Comparison of ENCODE assay signal across 30 cellular contexts in the genomic region with DNA sequence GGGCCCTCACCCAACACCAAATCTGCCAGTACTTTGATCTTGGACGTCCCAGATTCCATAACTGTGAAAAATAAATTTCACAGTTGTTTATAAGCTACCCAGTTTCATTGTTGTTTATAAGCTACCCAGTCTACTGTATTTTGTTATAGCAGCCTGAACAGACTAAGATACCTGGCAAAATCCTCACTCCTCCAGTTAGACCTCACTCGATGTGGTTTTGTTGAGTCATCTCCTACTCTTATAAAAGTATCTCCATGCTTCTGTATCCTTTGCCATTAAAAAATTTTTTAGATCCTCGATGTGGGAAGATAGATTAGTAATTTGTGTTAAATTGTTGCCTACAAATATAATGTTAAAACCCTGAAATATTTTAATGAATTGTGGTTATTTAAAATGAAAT. TPM values are rescaled to one million over a fixed set of nuclear protein-coding genes. Genes with fewer than 3 reads are reported as not detected.
"Had no signal": no experiment of that assay in that cellular context is flagged by ENCODE, and none has a peak within 500 bp of the region (broad histone marks: within the 10 kb centered on the region; RNA-seq: fewer than 3 reads in every experiment).

No MANE protein-coding gene starts in this region.

- ATAC-seq: activated naive CD4-positive, alpha-beta T cell treated with anti-CD3 and anti-CD28 coated beads, Interleukin-2, amount 50 U/mL, for 72 hours; activated naive CD8-positive, alpha-beta T cell treated with anti-CD3 and anti-CD28 coated beads, Interleukin-2, amount 50 U/mL, for 24 hours; activated T-cell treated with anti-CD3 and anti-CD28 coated beads, Interleukin-2, amount 50 U/mL, for 4 hours; activated T-cell treated with anti-CD3 and anti-CD28 coated beads, Interleukin-2, amount 50 U/mL, for 72 hours; activated T-helper 17 cell treated with anti-CD3 and anti-CD28 coated beads, Interleukin-2, amount 50 U/mL, for 72 hours; body of pancreas had no signal

- H3K9me3 ChIP-seq: adrenal gland, ascending aorta, body of pancreas, breast epithelium had no signal

- H3K27me3 ChIP-seq: adrenal gland, ascending aorta, body of pancreas, brain microvascular endothelial cell, breast epithelium, cardiac muscle cell had no signal

- H3K36me3 ChIP-seq: adrenal gland, brain microvascular endothelial cell, breast epithelium had no signal

- H3K4me3 ChIP-seq: adrenal gland, ascending aorta, body of pancreas, breast epithelium, cardiac muscle cell had no signal

- H3K27ac ChIP-seq: adrenal gland, ascending aorta, body of pancreas, brain microvascular endothelial cell, breast epithelium, cardiac muscle cell had no signal

- DNase-seq: activated effector memory CD4-positive, alpha-beta T cell treated with anti-CD3 and anti-CD28 coated beads, Interleukin-2, amount 50 U/mL, for 16 hours; activated effector memory CD4-positive, alpha-beta T cell treated with Interleukin-2 at 50 U/mL for 16 hours; activated gamma-delta T cell; activated gamma-delta T cell treated with Interleukin-2 at 50 U/mL for 16 hours; activated naive CD4-positive, alpha-beta T cell; activated naive CD4-positive, alpha-beta T cell treated with anti-CD3 and anti-CD28 coated beads for 36 hours; activated naive CD4-positive, alpha-beta T cell treated with anti-CD3 and anti-CD28 coated beads, Interleukin-2, amount 10 ng/mL, durations not matched to agents 7 days and 5 days; activated naive CD4-positive, alpha-beta T cell treated with anti-CD3 and anti-CD28 coated beads, Interleukin-2, amount 50 U/mL, for 16 hours; activated naive CD4-positive, alpha-beta T cell treated with Interleukin-2 at 50 U/mL for 16 hours; activated naive CD8-positive, alpha-beta T cell treated with anti-CD3 and anti-CD28 coated beads for 36 hours; activated naive CD8-positive, alpha-beta T cell treated with anti-CD3 and anti-CD28 coated beads, Interleukin-2, amount 10 ng/mL, durations not matched to agents 7 days and 5 days; activated naive CD8-positive, alpha-beta T cell treated with anti-CD3 and anti-CD28 coated beads, Interleukin-2, amount 50 U/mL, for 24 hours; activated T-cell treated with anti-CD3 and anti-CD28 coated beads, Interleukin-2, amount 50 U/mL, for 4 hours; activated T-cell treated with anti-CD3 and anti-CD28 coated beads, Interleukin-2, amount 50 U/mL, for 48 hours; activated T-cell treated with anti-CD3 and anti-CD28 coated beads, Interleukin-2, amount 50 U/mL, for 72 hours; adrenal gland; amniotic stem cell; amygdala; anterior cingulate cortex; aorta; body of pancreas; brain microvascular endothelial cell; caudate nucleus; central memory CD4-positive, alpha-beta T cell; cerebellar nuclear complex had no signal

- H3K4me1 ChIP-seq: adrenal gland, ascending aorta, body of pancreas, breast epithelium had no signal

RNA-seq across cellular contexts. Expression of a gene that starts 16.4 kb away (rescaled TPM):
- total RNA-seq: ascending aorta had no signal
